ENCODE assay signal across 12 cellular contexts in genomic region chr19:16607819-16608218, GRCh38. TPM values are rescaled to one million over a fixed set of nuclear protein-coding genes. Genes with fewer than 3 reads are reported as not detected.
DNase-seq lines count a peak whose midpoint lies in the region; ATAC-seq, FAIRE-seq and TF ChIP-seq lines count a peak whose summit lies in the region.
"Had no signal": no experiment of that assay in that cellular context is flagged by ENCODE, and none has a peak within 500 bp of the region (broad histone marks: within the 10 kb centered on the region; RNA-seq: fewer than 3 reads in every experiment).

No MANE protein-coding gene starts in this region.

- ATAC-seq in HG02970 (IDR thresholded peaks at IDR 0.05; ENCODE audit: low FRiP score, unreplicated experiment) = no peak

- TF ChIP-seq CTCF in VCaP (conservative IDR thresholded peaks at IDR 0.05) = no peak
- no peak for TF ChIP-seq CTCF in kidney (IDR thresholded peaks at IDR 0.05; ENCODE audit: borderline replicate concordance, extremely low read depth, insufficient read depth)
- no peak for TF ChIP-seq CTCF in smooth muscle cell (IDR thresholded peaks at IDR 0.05; ENCODE audit: borderline replicate concordance, insufficient read depth, poor library complexity, severe bottlenecking)

- DNase-seq in DMS 273 (lab: John Stamatoyannopoulos, UW; ENCODE audit: unreplicated experiment) (peak; percentile 88), kidney (no peak), smooth muscle cell (lab: John Stamatoyannopoulos, UW; ENCODE audit: unreplicated experiment) (no peak), nucleus accumbens (lab: John Stamatoyannopoulos, UW) (no peak), GM19239 (ENCODE audit: insufficient read length, low spot score) (no peak), NCI-H748 treated with DMSO at 0.1 percent for 48 hours (lab: John Stamatoyannopoulos, UW) (no peak)
- DNase-seq: activated gamma-delta T cell; NCI-H1694; stimulated activated naive CD8-positive, alpha-beta T cell treated with anti-CD3 and anti-CD28 coated beads, Interleukin-15, Interleukin-2, amounts not matched to agents 100 U/mL and 50 U/mL, for 24 hours had no signal

- H3K9ac ChIP-seq in kidney (ENCODE audit: low read length in 2 of 2) = no peak overlapping the region
- H3K9ac ChIP-seq in smooth muscle cell (ENCODE audit: low read depth) = no peak overlapping the region

- FAIRE-seq in kidney (lab: Jason Lieb, UNC) = no peak
- no peak for FAIRE-seq in GM19239 (lab: Jason Lieb, UNC)
- FAIRE-seq: GM12878 had no signal

- H4K20me1 ChIP-seq in smooth muscle cell (ENCODE audit: low read depth) = peaks cover 100% of the 10 kb centered on the region

- intact Hi-C loops in kidney (cut with DNase I) = no loop called here

- no peak overlapping the region for H3K4me2 ChIP-seq in smooth muscle cell

- H3K36me3 ChIP-seq in kidney (ENCODE audit: control insufficient read depth in 1 of 2, insufficient read depth in 2 of 2, low read length in 2 of 2) (no peaks in the 10 kb centered on the region), smooth muscle cell (ENCODE audit: low read depth) (no peaks in the 10 kb centered on the region)

- no peaks in the 10 kb centered on the region for H3K9me3 ChIP-seq in kidney (ENCODE audit: control insufficient read depth in 1 of 2, low read length in 2 of 2)
- no peaks in the 10 kb centered on the region for H3K9me3 ChIP-seq in smooth muscle cell (replicated peaks; ENCODE audit: low read depth)

- WGBS in smooth muscle cell (ENCODE audit: low lambda C conversion rate) = 94% methylated on average over 12 of the region's 12 CpGs

- H3K4me3 ChIP-seq in kidney (ENCODE audit: low read length in 2 of 2) = no peak overlapping the region
- no peak overlapping the region for H3K4me3 ChIP-seq in smooth muscle cell
- H3K4me3 ChIP-seq: GM12878 had no signal

- no peaks in the 10 kb centered on the region for H3K27me3 ChIP-seq in smooth muscle cell (ENCODE audit: low read depth)

- peaks cover 94% of the 10 kb centered on the region for H3K79me2 ChIP-seq in smooth muscle cell (ENCODE audit: low read depth)

- H3K27ac ChIP-seq in VCaP (peak overlapping the region; percentile 87), kidney (ENCODE audit: low read depth in 2 of 2, low read length in 2 of 2) (peak overlapping the region; percentile 9 to 16), smooth muscle cell (ENCODE audit: low read depth) (peak overlapping the region; percentile 49)

- no peak overlapping the region for H2AFZ ChIP-seq in smooth muscle cell (ENCODE audit: low read depth)

- peaks cover 0 to 15% of the 10 kb centered on the region in 2 donors for H3K4me1 ChIP-seq in kidney (ENCODE audit: control insufficient read depth in 1 of 2, insufficient read depth in 1 of 2, low read depth in 1 of 2, low read length in 2 of 2)
- H3K4me1 ChIP-seq in smooth muscle cell (ENCODE audit: low read depth) = no peaks in the 10 kb centered on the region

- H3F3A ChIP-seq in smooth muscle cell (ENCODE audit: low read depth) = no peaks in the 10 kb centered on the region

RNA-seq across cellular contexts. Expression of gene MED26, which starts 20.2 kb away (rescaled TPM):
- total RNA-seq in kidney = 11.8 TPM
- 3.6 TPM for polyA plus RNA-seq in kidney (ENCODE audit: insufficient read depth, low read depth, low replicate concordance)
- total RNA-seq in smooth muscle cell = 6.3 and 13.6 TPM in 2 replicates
- 9.6 and 11.7 TPM in 2 replicates for polyA plus RNA-seq in smooth muscle cell

RNA-seq across cellular contexts. Expression of gene SLC35E1, which starts 35.6 kb away (rescaled TPM):
- 47.1 TPM for total RNA-seq in kidney
- 19.8 TPM for polyA plus RNA-seq in kidney (ENCODE audit: insufficient read depth, low read depth, low replicate concordance)
- 35.3 TPM in 2 replicates for total RNA-seq in smooth muscle cell
- 37.3 and 43.9 TPM in 2 replicates for polyA plus RNA-seq in smooth muscle cell

RNA-seq across cellular contexts. Expression of gene SMIM7, which starts 52.1 kb away (rescaled TPM):
- 66.2 TPM for total RNA-seq in kidney
- polyA plus RNA-seq in kidney (ENCODE audit: insufficient read depth, low read depth, low replicate concordance) = 144 TPM
- total RNA-seq in smooth muscle cell = 78.1 and 109 TPM in 2 replicates
- 64.4 and 84.9 TPM in 2 replicates for polyA plus RNA-seq in smooth muscle cell

RNA-seq across cellular contexts. Expression of gene TMEM38A, which starts 53.1 kb away (rescaled TPM):
- total RNA-seq in kidney (5.8 TPM), smooth muscle cell (0.45 and 0.81 TPM in 2 replicates)
- polyA plus RNA-seq in kidney (ENCODE audit: insufficient read depth, low read depth, low replicate concordance) (10.7 TPM), smooth muscle cell (0.53 and 1.5 TPM in 2 replicates)

Comparison
In these comparisons a context has a peak if more than half of its experiments do, and no peak if none do; other contexts are left out.
1. H3K27ac ChIP-seq: peak in every context shown above with its lines; median percentile 87 in VCaP; 49 in smooth muscle cell; 12 in kidney.